8 cellular contexts compared by ENCODE assay signal in genomic region chr14:49971156-49972141, GRCh38.
DNase-seq lines count a peak whose midpoint lies in the region; ATAC-seq and TF ChIP-seq lines count a peak whose summit lies in the region.

No MANE protein-coding gene starts in this region.

- H3K9ac ChIP-seq in Loucy (ENCODE audit: low read depth, low read length, poor library complexity, severe bottlenecking) = peak overlapping the region; percentile 20

- peaks cover 29% of the 10 kb centered on the region for H3K4me1 ChIP-seq in Loucy (ENCODE audit: insufficient read depth, low read length, poor library complexity, severe bottlenecking)

- peak overlapping the region; percentile 69 for H2AFZ ChIP-seq in Loucy (ENCODE audit: low read length)

- H3K4me3 ChIP-seq in Loucy (ENCODE audit: low read length, poor library complexity, severe bottlenecking) = peak overlapping the region; percentile 25
- H3K4me3 ChIP-seq in skin epidermis = peak overlapping the region in 1 of 7 experiments; percentile 6

- peak; percentile 64 for TF ChIP-seq POLR2A in GM18505 (IDR thresholded peaks at IDR 0.05; ENCODE audit: borderline replicate concordance, extremely low read depth, insufficient read depth, insufficient read length)

- H3F3A ChIP-seq in Loucy (ENCODE audit: low read depth) = no peaks in the 10 kb centered on the region

- H3K27me3 ChIP-seq in Loucy (ENCODE audit: insufficient read depth, low read length, poor library complexity, severe bottlenecking) = no peaks in the 10 kb centered on the region

- no peaks in the 10 kb centered on the region for H4K20me1 ChIP-seq in Loucy (ENCODE audit: insufficient read depth, low read length, poor library complexity, severe bottlenecking)

- H3K4me2 ChIP-seq in Loucy (ENCODE audit: low read depth, low read length, poor library complexity, severe bottlenecking) = peak overlapping the region; percentile 59

- no peaks in the 10 kb centered on the region for H3K36me3 ChIP-seq in Loucy (ENCODE audit: insufficient read depth, low read length)

- H3K79me2 ChIP-seq in Loucy (ENCODE audit: insufficient read depth, low read length) = no peaks in the 10 kb centered on the region

- no peaks in the 10 kb centered on the region for H3K9me3 ChIP-seq in Loucy (ENCODE audit: insufficient read depth, low read depth, low read length)

- DNase-seq in activated CD4-positive, alpha-beta T cell treated with anti-CD3 and anti-CD28 coated beads for 4 hours = peak; percentile 42 to 54
- DNase-seq in fibroblast of peridontal ligament (ENCODE audit: extremely low read depth) = peak; percentile 81
- DNase-seq in NCI-H1694 (lab: John Stamatoyannopoulos, UW) = no peak
- DNase-seq in hepatic stellate cell (ENCODE audit: low spot score) = no peak

- peak overlapping the region in 20 of 21 experiments; percentile 59 to 98 (median 84) for H3K27ac ChIP-seq in skin epidermis

- ATAC-seq in GM18505 (IDR thresholded peaks at IDR 0.05; ENCODE audit: unreplicated experiment) = peak; percentile 88
- peak; percentile 84 for ATAC-seq in GM21825 (IDR thresholded peaks at IDR 0.05; ENCODE audit: unreplicated experiment)

- no peak for TF ChIP-seq CTCF in Loucy (conservative IDR thresholded peaks at IDR 0.05; ENCODE audit: low read length)

- H3K9me2 ChIP-seq in Loucy (replicated peaks; ENCODE audit: low read depth, low read length) = no peaks in the 10 kb centered on the region

Comparison
In these comparisons a context has a peak if more than half of its experiments do, and no peak if none do; other contexts are left out.
1. DNase-seq: peak in activated CD4-positive, alpha-beta T cell treated with anti-CD3 and anti-CD28 coated beads for 4 hours (2 of 2) and fibroblast of peridontal ligament (single experiment); none in NCI-H1694 (single experiment) and hepatic stellate cell (single experiment).